1 cellular context compared by ENCODE assay signal in the genomic region with DNA sequence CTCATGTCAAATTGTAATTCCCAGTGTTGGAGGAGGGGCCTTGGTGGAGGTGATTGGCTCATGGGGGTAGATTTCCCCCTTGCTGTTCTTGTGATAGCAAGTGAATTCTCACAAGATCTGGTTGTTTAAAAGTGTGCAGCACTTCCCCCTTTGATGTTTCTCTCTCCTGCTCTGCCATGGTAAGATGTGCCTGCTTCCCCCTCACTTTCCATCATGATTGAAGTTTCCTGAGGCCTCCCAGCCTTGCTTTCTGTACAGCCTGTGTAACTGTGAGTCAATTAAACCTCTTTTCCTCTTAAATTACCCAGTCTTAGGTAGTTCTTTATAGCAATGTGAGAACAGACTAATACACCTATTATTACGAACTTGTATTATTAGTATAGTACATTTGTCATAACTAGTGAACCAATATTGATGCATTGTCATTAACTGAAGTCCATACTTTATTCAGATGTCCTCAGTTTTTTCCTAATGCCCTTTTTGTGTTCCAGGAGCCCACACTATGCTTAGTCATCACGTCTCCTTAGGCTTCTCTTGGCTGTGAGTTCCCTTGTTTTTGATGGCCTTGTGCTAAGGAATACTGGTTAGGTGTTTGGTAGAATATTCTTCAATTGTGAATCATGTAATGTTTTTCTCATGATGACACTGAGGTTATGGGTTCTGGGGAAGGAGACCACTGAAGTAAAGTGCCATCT.
A peak's percentile ranks its signal among the peaks of the same experiment; 100 is the strongest.
TF ChIP-seq lines count a peak whose summit lies in the region.

No MANE protein-coding gene starts in this region.

TF ChIP-seq in K562, 482 proteins besides CTCF, POLR2A, EP300 and RAD21:
- peak; percentile 16; the same call in 1 of the 2 replicates for TF ChIP-seq MAFK (IDR thresholded peaks at IDR 0.05; ENCODE audit: low read length)
- TF ChIP-seq TAF1 (IDR thresholded peaks at IDR 0.05; ENCODE audit: control insufficient read depth, extremely low read depth, insufficient read depth, low read length, severe bottlenecking), result no peak
- peak; percentile 87 for TF ChIP-seq ZNF316 (IDR thresholded peaks at IDR 0.05)
- TF ChIP-seq JUND (IDR thresholded peaks at IDR 0.05; ENCODE audit: borderline replicate concordance, low read depth, low read length), result no peak
- 0 out of 3 replicates have a peak, but pooled peaks have one; percentile 35 for TF ChIP-seq JUND (tag; IDR thresholded peaks at IDR 0.05; ENCODE audit: borderline replicate concordance, low read depth, low read length)
- TF ChIP-seq C11orf30 (IDR thresholded peaks at IDR 0.05; ENCODE audit: low read depth), result peak; percentile 87
- TF ChIP-seq, protein P1, sequence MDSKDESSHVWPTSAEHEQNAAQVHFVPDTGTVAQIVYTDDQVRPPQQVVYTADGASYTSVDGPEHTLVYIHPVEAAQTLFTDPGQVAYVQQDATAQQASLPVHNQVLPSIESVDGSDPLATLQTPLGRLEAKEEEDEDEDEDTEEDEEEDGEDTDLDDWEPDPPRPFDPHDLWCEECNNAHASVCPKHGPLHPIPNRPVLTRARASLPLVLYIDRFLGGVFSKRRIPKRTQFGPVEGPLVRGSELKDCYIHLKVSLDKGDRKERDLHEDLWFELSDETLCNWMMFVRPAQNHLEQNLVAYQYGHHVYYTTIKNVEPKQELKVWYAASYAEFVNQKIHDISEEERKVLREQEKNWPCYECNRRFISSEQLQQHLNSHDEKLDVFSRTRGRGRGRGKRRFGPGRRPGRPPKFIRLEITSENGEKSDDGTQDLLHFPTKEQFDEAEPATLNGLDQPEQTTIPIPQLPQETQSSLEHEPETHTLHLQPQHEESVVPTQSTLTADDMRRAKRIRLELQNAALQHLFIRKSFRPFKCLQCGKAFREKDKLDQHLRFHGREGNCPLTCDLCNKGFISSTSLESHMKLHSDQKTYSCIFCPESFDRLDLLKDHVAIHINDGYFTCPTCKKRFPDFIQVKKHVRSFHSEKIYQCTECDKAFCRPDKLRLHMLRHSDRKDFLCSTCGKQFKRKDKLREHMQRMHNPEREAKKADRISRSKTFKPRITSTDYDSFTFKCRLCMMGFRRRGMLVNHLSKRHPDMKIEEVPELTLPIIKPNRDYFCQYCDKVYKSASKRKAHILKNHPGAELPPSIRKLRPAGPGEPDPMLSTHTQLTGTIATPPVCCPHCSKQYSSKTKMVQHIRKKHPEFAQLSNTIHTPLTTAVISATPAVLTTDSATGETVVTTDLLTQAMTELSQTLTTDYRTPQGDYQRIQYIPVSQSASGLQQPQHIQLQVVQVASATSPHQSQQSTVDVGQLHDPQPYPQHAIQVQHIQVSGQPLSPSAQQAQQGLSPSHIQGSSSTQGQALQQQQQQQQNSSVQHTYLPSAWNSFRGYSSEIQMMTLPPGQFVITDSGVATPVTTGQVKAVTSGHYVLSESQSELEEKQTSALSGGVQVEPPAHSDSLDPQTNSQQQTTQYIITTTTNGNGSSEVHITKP (IDR thresholded peaks at IDR 0.05; ENCODE audit: partially characterized antibody), result peak; percentile 53
- TF ChIP-seq EP400 (IDR thresholded peaks at IDR 0.05), result peak; percentile 28; the same call in 1 of the 2 replicates
- peak; percentile 46; the same call in 1 of the 2 replicates for TF ChIP-seq NFE2 (IDR thresholded peaks at IDR 0.05; ENCODE audit: low read depth)
- no peak for TF ChIP-seq POLR3G (IDR thresholded peaks at IDR 0.05; ENCODE audit: extremely low read depth, insufficient read length, insufficient replicate concordance)
- TF ChIP-seq, protein P2, sequence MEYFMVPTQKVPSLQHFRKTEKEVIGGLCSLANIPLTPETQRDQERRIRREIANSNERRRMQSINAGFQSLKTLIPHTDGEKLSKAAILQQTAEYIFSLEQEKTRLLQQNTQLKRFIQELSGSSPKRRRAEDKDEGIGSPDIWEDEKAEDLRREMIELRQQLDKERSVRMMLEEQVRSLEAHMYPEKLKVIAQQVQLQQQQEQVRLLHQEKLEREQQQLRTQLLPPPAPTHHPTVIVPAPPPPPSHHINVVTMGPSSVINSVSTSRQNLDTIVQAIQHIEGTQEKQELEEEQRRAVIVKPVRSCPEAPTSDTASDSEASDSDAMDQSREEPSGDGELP (CRISPR knock-in tag; IDR thresholded peaks at IDR 0.05; ENCODE audit: borderline replicate concordance), result no peak
- TF ChIP-seq NFATC3 (IDR thresholded peaks at IDR 0.05), result no peak
- TF ChIP-seq NR4A1 (CRISPR knock-in tag; IDR thresholded peaks at IDR 0.05), result no peak
- TF ChIP-seq NR4A1 (tag; IDR thresholded peaks at IDR 0.05), result peak; percentile 50; the same call in 1 of the 2 replicates
- 0 out of 4 replicates have a peak, but pooled peaks of 1 of the 2 experiments have one; percentile 25 for TF ChIP-seq FOXK2 (conservative IDR thresholded peaks at IDR 0.05 in 1 of 2, IDR thresholded peaks at IDR 0.05 in 1 of 2; ENCODE audit: low read depth in 2 of 2)
- TF ChIP-seq ZNF766 (CRISPR knock-in tag; conservative IDR thresholded peaks at IDR 0.05), result peak; percentile 80
- no peak for TF ChIP-seq ASH1L (IDR thresholded peaks at IDR 0.05; ENCODE audit: borderline replicate concordance, low read depth, partially characterized antibody)
- TF ChIP-seq MAZ (CRISPR knock-in tag; conservative IDR thresholded peaks at IDR 0.05 in 1 of 2, IDR thresholded peaks at IDR 0.05 in 1 of 2), result no peak
- peak; percentile 57; the same call in 1 of the 2 replicates for TF ChIP-seq SPI1 (IDR thresholded peaks at IDR 0.05; ENCODE audit: borderline replicate concordance, low read depth, low read length)
- TF ChIP-seq, protein P3, sequence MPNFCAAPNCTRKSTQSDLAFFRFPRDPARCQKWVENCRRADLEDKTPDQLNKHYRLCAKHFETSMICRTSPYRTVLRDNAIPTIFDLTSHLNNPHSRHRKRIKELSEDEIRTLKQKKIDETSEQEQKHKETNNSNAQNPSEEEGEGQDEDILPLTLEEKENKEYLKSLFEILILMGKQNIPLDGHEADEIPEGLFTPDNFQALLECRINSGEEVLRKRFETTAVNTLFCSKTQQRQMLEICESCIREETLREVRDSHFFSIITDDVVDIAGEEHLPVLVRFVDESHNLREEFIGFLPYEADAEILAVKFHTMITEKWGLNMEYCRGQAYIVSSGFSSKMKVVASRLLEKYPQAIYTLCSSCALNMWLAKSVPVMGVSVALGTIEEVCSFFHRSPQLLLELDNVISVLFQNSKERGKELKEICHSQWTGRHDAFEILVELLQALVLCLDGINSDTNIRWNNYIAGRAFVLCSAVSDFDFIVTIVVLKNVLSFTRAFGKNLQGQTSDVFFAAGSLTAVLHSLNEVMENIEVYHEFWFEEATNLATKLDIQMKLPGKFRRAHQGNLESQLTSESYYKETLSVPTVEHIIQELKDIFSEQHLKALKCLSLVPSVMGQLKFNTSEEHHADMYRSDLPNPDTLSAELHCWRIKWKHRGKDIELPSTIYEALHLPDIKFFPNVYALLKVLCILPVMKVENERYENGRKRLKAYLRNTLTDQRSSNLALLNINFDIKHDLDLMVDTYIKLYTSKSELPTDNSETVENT (CRISPR knock-in tag; IDR thresholded peaks at IDR 0.05), result no peak
- TF ChIP-seq FOSL1 (tag; conservative IDR thresholded peaks at IDR 0.05), result 0 out of 2 replicates have a peak, but pooled peaks have one; percentile 24
- TF ChIP-seq ZNF695 (CRISPR knock-in tag; IDR thresholded peaks at IDR 0.05), result no peak
- TF ChIP-seq TFAM (CRISPR knock-in tag; conservative IDR thresholded peaks at IDR 0.05), result no peak
- no peak for TF ChIP-seq ZNF717 (CRISPR knock-in tag; IDR thresholded peaks at IDR 0.05)
- TF ChIP-seq, protein P4, sequence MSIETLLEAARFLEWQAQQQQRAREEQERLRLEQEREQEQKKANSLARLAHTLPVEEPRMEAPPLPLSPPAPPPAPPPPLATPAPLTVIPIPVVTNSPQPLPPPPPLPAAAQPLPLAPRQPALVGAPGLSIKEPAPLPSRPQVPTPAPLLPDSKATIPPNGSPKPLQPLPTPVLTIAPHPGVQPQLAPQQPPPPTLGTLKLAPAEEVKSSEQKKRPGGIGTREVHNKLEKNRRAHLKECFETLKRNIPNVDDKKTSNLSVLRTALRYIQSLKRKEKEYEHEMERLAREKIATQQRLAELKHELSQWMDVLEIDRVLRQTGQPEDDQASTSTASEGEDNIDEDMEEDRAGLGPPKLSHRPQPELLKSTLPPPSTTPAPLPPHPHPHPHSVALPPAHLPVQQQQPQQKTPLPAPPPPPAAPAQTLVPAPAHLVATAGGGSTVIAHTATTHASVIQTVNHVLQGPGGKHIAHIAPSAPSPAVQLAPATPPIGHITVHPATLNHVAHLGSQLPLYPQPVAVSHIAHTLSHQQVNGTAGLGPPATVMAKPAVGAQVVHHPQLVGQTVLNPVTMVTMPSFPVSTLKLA (conservative IDR thresholded peaks at IDR 0.05), result peak in 1 of 2 experiments; percentile 17; a peak in 1 of 4 replicates
- TF ChIP-seq, protein P5, sequence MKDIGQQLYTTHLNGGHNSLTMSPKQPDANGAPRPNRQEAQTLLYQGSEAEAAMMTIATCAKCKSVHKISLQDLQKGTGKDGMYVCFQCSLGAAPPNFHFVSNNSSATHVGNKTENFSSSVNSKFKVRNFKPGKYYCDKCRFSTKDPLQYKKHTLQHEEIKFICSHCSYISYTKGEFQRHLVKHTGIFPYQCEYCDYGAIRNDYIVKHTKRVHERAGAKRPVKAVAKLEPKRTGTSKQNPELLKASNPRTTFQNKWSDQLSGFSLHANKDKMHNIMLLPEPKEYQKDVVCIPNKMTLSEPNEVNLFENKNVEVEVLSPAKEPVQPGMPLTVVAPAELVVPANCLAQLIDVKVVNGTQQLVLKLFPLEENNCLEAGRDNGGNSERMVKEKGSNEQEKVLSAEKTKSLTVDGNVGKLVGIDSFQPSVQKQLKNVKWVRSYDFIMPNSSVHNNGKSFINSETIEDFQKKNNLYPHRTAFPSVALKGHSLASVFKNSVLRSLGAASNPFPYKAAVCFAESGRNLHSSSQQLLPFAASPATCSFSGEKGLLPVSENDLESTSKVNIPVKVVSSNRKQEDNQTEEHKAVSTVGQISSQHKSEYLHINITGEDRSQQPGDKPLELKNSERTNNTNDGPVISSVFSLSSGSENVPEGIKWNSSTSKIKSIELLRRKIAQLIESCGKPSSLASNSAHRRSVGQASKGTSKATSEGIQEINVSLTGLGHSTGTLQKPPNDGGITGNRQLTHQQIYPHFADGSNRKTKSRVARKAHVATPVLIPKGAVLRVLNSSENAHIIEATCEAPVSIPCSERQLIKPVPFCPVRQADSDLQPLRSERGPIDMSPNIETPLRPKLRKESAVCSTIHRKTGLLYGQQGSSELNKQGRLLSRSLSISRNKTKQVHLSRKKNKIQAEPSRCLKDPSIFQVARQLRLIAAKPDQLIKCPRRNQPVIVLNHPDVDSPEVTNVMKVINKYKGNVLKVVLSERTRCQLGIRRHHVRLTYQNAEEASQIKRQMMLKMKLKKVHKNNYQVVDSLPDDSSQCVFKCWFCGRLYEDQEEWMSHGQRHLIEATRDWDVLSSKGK (CRISPR knock-in tag; IDR thresholded peaks at IDR 0.05), result no peak
- TF ChIP-seq, protein P6, sequence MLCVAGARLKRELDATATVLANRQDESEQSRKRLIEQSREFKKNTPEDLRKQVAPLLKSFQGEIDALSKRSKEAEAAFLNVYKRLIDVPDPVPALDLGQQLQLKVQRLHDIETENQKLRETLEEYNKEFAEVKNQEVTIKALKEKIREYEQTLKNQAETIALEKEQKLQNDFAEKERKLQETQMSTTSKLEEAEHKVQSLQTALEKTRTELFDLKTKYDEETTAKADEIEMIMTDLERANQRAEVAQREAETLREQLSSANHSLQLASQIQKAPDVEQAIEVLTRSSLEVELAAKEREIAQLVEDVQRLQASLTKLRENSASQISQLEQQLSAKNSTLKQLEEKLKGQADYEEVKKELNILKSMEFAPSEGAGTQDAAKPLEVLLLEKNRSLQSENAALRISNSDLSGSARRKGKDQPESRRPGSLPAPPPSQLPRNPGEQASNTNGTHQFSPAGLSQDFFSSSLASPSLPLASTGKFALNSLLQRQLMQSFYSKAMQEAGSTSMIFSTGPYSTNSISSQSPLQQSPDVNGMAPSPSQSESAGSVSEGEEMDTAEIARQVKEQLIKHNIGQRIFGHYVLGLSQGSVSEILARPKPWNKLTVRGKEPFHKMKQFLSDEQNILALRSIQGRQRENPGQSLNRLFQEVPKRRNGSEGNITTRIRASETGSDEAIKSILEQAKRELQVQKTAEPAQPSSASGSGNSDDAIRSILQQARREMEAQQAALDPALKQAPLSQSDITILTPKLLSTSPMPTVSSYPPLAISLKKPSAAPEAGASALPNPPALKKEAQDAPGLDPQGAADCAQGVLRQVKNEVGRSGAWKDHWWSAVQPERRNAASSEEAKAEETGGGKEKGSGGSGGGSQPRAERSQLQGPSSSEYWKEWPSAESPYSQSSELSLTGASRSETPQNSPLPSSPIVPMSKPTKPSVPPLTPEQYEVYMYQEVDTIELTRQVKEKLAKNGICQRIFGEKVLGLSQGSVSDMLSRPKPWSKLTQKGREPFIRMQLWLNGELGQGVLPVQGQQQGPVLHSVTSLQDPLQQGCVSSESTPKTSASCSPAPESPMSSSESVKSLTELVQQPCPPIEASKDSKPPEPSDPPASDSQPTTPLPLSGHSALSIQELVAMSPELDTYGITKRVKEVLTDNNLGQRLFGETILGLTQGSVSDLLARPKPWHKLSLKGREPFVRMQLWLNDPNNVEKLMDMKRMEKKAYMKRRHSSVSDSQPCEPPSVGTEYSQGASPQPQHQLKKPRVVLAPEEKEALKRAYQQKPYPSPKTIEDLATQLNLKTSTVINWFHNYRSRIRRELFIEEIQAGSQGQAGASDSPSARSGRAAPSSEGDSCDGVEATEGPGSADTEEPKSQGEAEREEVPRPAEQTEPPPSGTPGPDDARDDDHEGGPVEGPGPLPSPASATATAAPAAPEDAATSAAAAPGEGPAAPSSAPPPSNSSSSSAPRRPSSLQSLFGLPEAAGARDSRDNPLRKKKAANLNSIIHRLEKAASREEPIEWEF (CRISPR knock-in tag; IDR thresholded peaks at IDR 0.05), result no peak
- no peak for TF ChIP-seq DMBX1 (CRISPR knock-in tag; IDR thresholded peaks at IDR 0.05; ENCODE audit: borderline replicate concordance)
- no peak for TF ChIP-seq ZNF146 (CRISPR knock-in tag; IDR thresholded peaks at IDR 0.05; ENCODE audit: unreplicated experiment)
- TF ChIP-seq, protein P7, sequence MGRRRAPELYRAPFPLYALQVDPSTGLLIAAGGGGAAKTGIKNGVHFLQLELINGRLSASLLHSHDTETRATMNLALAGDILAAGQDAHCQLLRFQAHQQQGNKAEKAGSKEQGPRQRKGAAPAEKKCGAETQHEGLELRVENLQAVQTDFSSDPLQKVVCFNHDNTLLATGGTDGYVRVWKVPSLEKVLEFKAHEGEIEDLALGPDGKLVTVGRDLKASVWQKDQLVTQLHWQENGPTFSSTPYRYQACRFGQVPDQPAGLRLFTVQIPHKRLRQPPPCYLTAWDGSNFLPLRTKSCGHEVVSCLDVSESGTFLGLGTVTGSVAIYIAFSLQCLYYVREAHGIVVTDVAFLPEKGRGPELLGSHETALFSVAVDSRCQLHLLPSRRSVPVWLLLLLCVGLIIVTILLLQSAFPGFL (CRISPR knock-in tag; IDR thresholded peaks at IDR 0.05), result 0 out of 2 replicates have a peak, but pooled peaks have one; percentile 48
